Comparison of ENCODE assay signal across 8 cellular contexts in the genomic region with DNA sequence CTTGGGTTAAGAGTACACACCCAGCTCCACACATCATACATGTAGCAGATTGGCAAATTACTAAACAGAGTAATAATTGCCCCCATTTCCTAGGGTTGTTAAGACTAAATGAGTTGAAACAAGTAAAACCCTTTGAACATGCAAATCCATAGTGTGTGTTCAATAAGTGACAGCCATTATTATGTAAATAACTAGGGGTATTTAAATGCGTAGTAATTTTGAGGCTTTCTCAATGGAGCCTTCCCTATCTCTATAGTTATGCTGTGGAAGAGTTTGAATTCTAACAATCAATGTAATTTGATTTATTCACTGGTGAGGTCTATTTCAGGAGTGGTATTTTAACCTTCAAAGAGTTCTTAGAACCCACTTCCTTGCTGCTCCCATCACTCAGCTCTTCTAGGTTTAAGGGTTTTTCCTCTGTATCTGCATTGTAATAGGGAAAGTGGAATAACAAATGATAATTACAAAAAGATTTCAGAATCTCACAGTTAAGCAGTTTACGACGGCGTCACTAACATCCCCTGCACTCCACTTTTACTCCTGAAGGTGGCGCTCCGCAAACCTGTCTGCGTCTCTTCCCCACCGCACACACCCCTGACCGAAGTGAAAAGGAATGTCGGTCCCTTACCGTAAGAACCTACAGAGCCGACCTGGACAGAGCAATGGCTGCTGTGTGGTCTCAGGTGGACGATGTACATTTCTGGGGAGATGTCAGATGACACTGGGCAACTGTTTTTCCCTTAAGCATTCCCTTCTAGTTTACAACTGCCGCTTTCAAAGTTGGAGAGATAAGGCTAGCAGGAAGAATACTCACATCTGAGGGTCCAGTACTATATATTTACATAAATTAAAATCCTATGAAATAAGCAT.
A peak's percentile ranks its signal among the peaks of the same experiment; 100 is the strongest.
DNase-seq lines count a peak whose midpoint lies in the region; ATAC-seq and TF ChIP-seq lines count a peak whose summit lies in the region.

No MANE protein-coding gene starts in this region.

- CTCF ChIA-PET in activated CD8-positive, alpha-beta memory T cell treated with anti-CD3 and anti-CD28 coated beads, Interleukin-2, amount 10 ng/mL, durations not matched to agents 7 days and 5 days (lab: Charles Lee) = interaction anchor here (0.7 to 1.7 kb wide), 4 partner anchors 12 to 220 kb away, joined by 3 to 4 read pairs (median 4); no protein-coding TSS in a partner anchor

- H2AFZ ChIP-seq in DND-41 (ENCODE audit: low read depth, low read length) = no peak overlapping the region

- no peak for ATAC-seq in DND-41 (ENCODE audit: insufficient read depth, low read depth)
- ATAC-seq in GM21737 (IDR thresholded peaks at IDR 0.05; ENCODE audit: unreplicated experiment) = peak; percentile 59
- ATAC-seq in activated CD8-positive, alpha-beta memory T cell treated with anti-CD3 and anti-CD28 coated beads, Interleukin-2, amount 10 ng/mL, durations not matched to agents 7 days and 5 days = peak; percentile 60
- ATAC-seq in GM18517 (IDR thresholded peaks at IDR 0.05; ENCODE audit: unreplicated experiment) = no peak

- no peak overlapping the region for H3K4me2 ChIP-seq in DND-41 (ENCODE audit: insufficient read depth, low read length)

- H3K4me3 Mint-ChIP-seq in activated CD8-positive, alpha-beta memory T cell treated with anti-CD3 and anti-CD28 coated beads, Interleukin-2, amount 10 ng/mL, durations not matched to agents 7 days and 5 days = no peak overlapping the region

- H3K27me3 Mint-ChIP-seq in activated CD8-positive, alpha-beta memory T cell treated with anti-CD3 and anti-CD28 coated beads, Interleukin-2, amount 10 ng/mL, durations not matched to agents 7 days and 5 days = peaks cover 29% of the 10 kb centered on the region

- H3K9me3 ChIP-seq in DND-41 (ENCODE audit: insufficient read depth, low read length, severe bottlenecking) (no peaks in the 10 kb centered on the region), mucosa of rectum (ENCODE audit: control insufficient read depth in 2 of 2, low read length in 2 of 2) (no peaks in the 10 kb centered on the region)

- no peak for TF ChIP-seq POLR2A in erythroblast (IDR thresholded peaks at IDR 0.05; ENCODE audit: low read length)

- H3K27ac ChIP-seq in DND-41 (ENCODE audit: low read length) = no peak overlapping the region
- H3K27ac ChIP-seq in mucosa of rectum (ENCODE audit: low read depth in 2 of 2, low read length in 2 of 2) = no peak overlapping the region

- H3K27ac Mint-ChIP-seq in activated CD8-positive, alpha-beta memory T cell treated with anti-CD3 and anti-CD28 coated beads, Interleukin-2, amount 10 ng/mL, durations not matched to agents 7 days and 5 days = peak overlapping the region; percentile 49

- no peaks in the 10 kb centered on the region for H3K9me3 Mint-ChIP-seq in activated CD8-positive, alpha-beta memory T cell treated with anti-CD3 and anti-CD28 coated beads, Interleukin-2, amount 10 ng/mL, durations not matched to agents 7 days and 5 days (ENCODE audit: low read depth)

- H3K36me3 ChIP-seq in DND-41 (ENCODE audit: insufficient read depth, low read length) (no peaks in the 10 kb centered on the region), mucosa of rectum (ENCODE audit: control insufficient read depth in 2 of 2, insufficient read depth in 2 of 2, low read length in 2 of 2) (no peaks in the 10 kb centered on the region)

- H3K4me3 ChIP-seq in DND-41 (ENCODE audit: low read depth in 1 of 2, low read length in 2 of 2) (no peak overlapping the region), mucosa of rectum (ENCODE audit: low read length in 2 of 2) (peak overlapping the region; percentile 36 to 37)

- no peaks in the 10 kb centered on the region for H3K79me2 ChIP-seq in DND-41 (ENCODE audit: insufficient read depth, low read length)

- H3K36me3 Mint-ChIP-seq in activated CD8-positive, alpha-beta memory T cell treated with anti-CD3 and anti-CD28 coated beads, Interleukin-2, amount 10 ng/mL, durations not matched to agents 7 days and 5 days = no peaks in the 10 kb centered on the region

- H3K27me3 ChIP-seq in DND-41 (ENCODE audit: insufficient read depth, low read length, poor library complexity) = no peaks in the 10 kb centered on the region
- no peaks in the 10 kb centered on the region for H3K27me3 ChIP-seq in mucosa of rectum (ENCODE audit: control insufficient read depth in 2 of 2, insufficient read depth in 2 of 2, low read length in 2 of 2)

- no peaks in the 10 kb centered on the region for H4K20me1 ChIP-seq in DND-41 (ENCODE audit: insufficient read depth, low read length)

- DNase-seq in DND-41 (no peak), NAMALWA (ENCODE audit: low spot score) (peak; percentile 77), erythroblast (lab: John Stamatoyannopoulos, UW) (peak; percentile 56 to 69)
- peak; percentile 70 for DNase-seq in activated CD8-positive, alpha-beta memory T cell treated with anti-CD3 and anti-CD28 coated beads, Interleukin-2, amount 10 ng/mL, durations not matched to agents 7 days and 5 days
- DNase-seq in stimulated activated CD8-positive, alpha-beta memory T cell treated with anti-CD3 and anti-CD28 coated beads, Interleukin-7, amount 100 ng/mL, for 1 hour (ENCODE audit: low read depth in 2 of 2) = peak; percentile 28 to 35

- H3K9ac ChIP-seq in DND-41 (ENCODE audit: low read depth, low read length) = no peak overlapping the region
- no peak overlapping the region for H3K9ac ChIP-seq in mucosa of rectum (ENCODE audit: low read depth in 1 of 2, low read length in 2 of 2)

- no peaks in the 10 kb centered on the region for H3K4me1 ChIP-seq in DND-41 (ENCODE audit: insufficient read depth, low read length)
- H3K4me1 ChIP-seq in mucosa of rectum (ENCODE audit: control insufficient read depth in 2 of 2, insufficient read depth in 2 of 2, low read length in 2 of 2) = no peaks in the 10 kb centered on the region

- H3K4me1 Mint-ChIP-seq in activated CD8-positive, alpha-beta memory T cell treated with anti-CD3 and anti-CD28 coated beads, Interleukin-2, amount 10 ng/mL, durations not matched to agents 7 days and 5 days = peaks cover 7% of the 10 kb centered on the region

- peak; percentile 47 for TF ChIP-seq CTCF in DND-41 (IDR thresholded peaks at IDR 0.05; ENCODE audit: borderline replicate concordance, extremely low read depth, low read length, poor library complexity, severe bottlenecking)

Comparison
In these comparisons a context has a peak if more than half of its experiments do, and no peak if none do; other contexts are left out.
1. ATAC-seq: peak in GM21737 (single experiment) and activated CD8-positive, alpha-beta memory T cell treated with anti-CD3 and anti-CD28 coated beads, Interleukin-2, amount 10 ng/mL, durations not matched to agents 7 days and 5 days (single experiment); none in DND-41 (single experiment) and GM18517 (single experiment).
2. H3K4me3 ChIP-seq: peak in mucosa of rectum (2 of 2); none in DND-41 (0 of 2).